22 cellular contexts compared by ENCODE assay signal in genomic region chr5:137594717-137595116, GRCh38.
DNase-seq lines count a peak whose midpoint lies in the region; ATAC-seq and TF ChIP-seq lines count a peak whose summit lies in the region.
"Had no signal": no experiment of that assay in that cellular context is flagged by ENCODE, and none has a peak within 500 bp of the region (broad histone marks: within the 10 kb centered on the region; RNA-seq: fewer than 3 reads in every experiment).

No MANE protein-coding gene starts in this region.

- TF ChIP-seq POLR2A in HCT116 (IDR thresholded peaks at IDR 0.05; ENCODE audit: borderline replicate concordance, extremely low read depth, insufficient read depth, insufficient read length) (no peak), ovary (IDR thresholded peaks at IDR 0.05) (no peak)

- H3K36me3 ChIP-seq in HCT116 (ENCODE audit: control insufficient read depth in 1 of 2, insufficient read depth in 2 of 2, low read length in 2 of 2) (no peaks in the 10 kb centered on the region), RWPE2 (ENCODE audit: low read depth) (no peaks in the 10 kb centered on the region), endodermal cell (ENCODE audit: control insufficient read depth, insufficient read depth, low read length) (no peaks in the 10 kb centered on the region), ovary (no peaks in the 10 kb centered on the region)
- H3K36me3 ChIP-seq: MG63, tibial nerve had no signal

- H3K36me3 Mint-ChIP-seq in endodermal cell (ENCODE audit: low read depth) (no peaks in the 10 kb centered on the region), nephron progenitor cell (ENCODE audit: low read depth) (no peaks in the 10 kb centered on the region)
- H3K36me3 Mint-ChIP-seq: activated CD8-positive, alpha-beta memory T cell treated with anti-CD3 and anti-CD28 coated beads, Interleukin-2, amount 10 ng/mL, durations not matched to agents 7 days and 5 days; activated naive CD4-positive, alpha-beta T cell treated with anti-CD3 and anti-CD28 coated beads, Interleukin-2, amount 50 U/mL, for 72 hours had no signal

- H3K27me3 Mint-ChIP-seq in endodermal cell (ENCODE audit: insufficient read depth): peaks cover 26% of the 10 kb centered on the region
- H3K27me3 Mint-ChIP-seq in nephron progenitor cell (ENCODE audit: low read depth, poor library complexity): peaks cover 39% of the 10 kb centered on the region

- no peak overlapping the region for H3K4me3 Mint-ChIP-seq in endodermal cell
- no peak overlapping the region for H3K4me3 Mint-ChIP-seq in nephron progenitor cell
- H3K4me3 Mint-ChIP-seq: activated CD8-positive, alpha-beta memory T cell treated with anti-CD3 and anti-CD28 coated beads, Interleukin-2, amount 10 ng/mL, durations not matched to agents 7 days and 5 days; activated T-helper 1 cell treated with anti-CD3 and anti-CD28 coated beads, Interleukin-12 subunit alpha, Interleukin-12 subunit beta, Interleukin-2, Interleukin-4 antibody, amounts not matched to agents 30 ng/mL and 10 ng/mL and 1 ng/mL, durations not matched to agents 14 hours and 24 hours and 36 hours; B cell; stimulated activated naive CD8-positive, alpha-beta T cell treated with anti-CD3 and anti-CD28 coated beads, Interleukin-15, Interleukin-2, amounts not matched to agents 100 ng/mL and 50 ng/mL, for 24 hours had no signal

- H3K27ac ChIP-seq in HCT116 (ENCODE audit: low read depth, low read length) (no peak overlapping the region), RWPE2 (ENCODE audit: poor library complexity, severe bottlenecking) (no peak overlapping the region), endodermal cell (ENCODE audit: low read depth, low read length) (no peak overlapping the region), ovary (no peak overlapping the region)
- H3K27ac ChIP-seq: psoas muscle, tibial nerve had no signal

- H3K4me1 ChIP-seq in HCT116 (ENCODE audit: control insufficient read depth in 1 of 2, insufficient read depth in 2 of 2, low read length in 2 of 2): no peaks in the 10 kb centered on the region
- H3K4me1 ChIP-seq in RWPE2 (ENCODE audit: insufficient read depth, poor library complexity, severe bottlenecking): no peaks in the 10 kb centered on the region
- H3K4me1 ChIP-seq in endodermal cell (ENCODE audit: control insufficient read depth, insufficient read depth, low read length): no peaks in the 10 kb centered on the region
- no peaks in the 10 kb centered on the region for H3K4me1 ChIP-seq in ovary (ENCODE audit: insufficient read depth)
- H3K4me1 ChIP-seq: psoas muscle, tibial nerve had no signal

- CTCF ChIA-PET in HCT116 (lab: Charles Lee): no interaction called here

- no peaks in the 10 kb centered on the region for H3K4me1 Mint-ChIP-seq in endodermal cell
- peaks cover 5% of the 10 kb centered on the region for H3K4me1 Mint-ChIP-seq in nephron progenitor cell
- H3K4me1 Mint-ChIP-seq: activated CD8-positive, alpha-beta memory T cell treated with anti-CD3 and anti-CD28 coated beads, Interleukin-2, amount 10 ng/mL, durations not matched to agents 7 days and 5 days; B cell had no signal

- WGBS in endodermal cell (ENCODE audit: insufficient coverage in 1 of 2, insufficient read length in 1 of 2), 2 experiments: 64% methylated on average over 2 of the region's 2 CpGs; no CpG with 5 or more reads in 1 of the 2 experiments
- WGBS in ovary, 3 donors: 31 to 40% (median 36%) methylated on average over 2 of the region's 2 CpGs

- H3K4me3 ChIP-seq in HCT116 (replicated peaks in 1 of 2; ENCODE audit: low read depth in 1 of 2, low read length in 2 of 2): no peak overlapping the region
- no peak overlapping the region for H3K4me3 ChIP-seq in RWPE2 (ENCODE audit: severe bottlenecking)
- H3K4me3 ChIP-seq in endodermal cell (ENCODE audit: low read length): no peak overlapping the region
- no peak overlapping the region for H3K4me3 ChIP-seq in ovary
- H3K4me3 ChIP-seq: dorsolateral prefrontal cortex, MG63, psoas muscle, smooth muscle cell, tibial nerve had no signal

- H3K9me3 Mint-ChIP-seq in endodermal cell (no peaks in the 10 kb centered on the region), nephron progenitor cell (peaks cover 6% of the 10 kb centered on the region)
- H3K9me3 Mint-ChIP-seq: activated naive CD4-positive, alpha-beta T cell treated with anti-CD3 and anti-CD28 coated beads, Interleukin-2, amount 50 U/mL, for 72 hours; activated T-helper 1 cell treated with anti-CD3 and anti-CD28 coated beads, Interleukin-12 subunit alpha, Interleukin-12 subunit beta, Interleukin-2, Interleukin-4 antibody, amounts not matched to agents 30 ng/mL and 10 ng/mL and 1 ng/mL, durations not matched to agents 14 hours and 24 hours and 36 hours; stimulated activated naive CD8-positive, alpha-beta T cell treated with anti-CD3 and anti-CD28 coated beads, Interleukin-15, Interleukin-2, amounts not matched to agents 100 ng/mL and 50 ng/mL, for 24 hours had no signal

- TF ChIP-seq CTCF in HCT116 (IDR thresholded peaks at IDR 0.05 in 2 of 3, conservative IDR thresholded peaks at IDR 0.05 in 1 of 3; ENCODE audit: borderline replicate concordance in 1 of 3, insufficient read depth in 1 of 3, low read depth in 2 of 3, low read length in 2 of 3) (no peak), RWPE2 (IDR thresholded peaks at IDR 0.05; ENCODE audit: poor library complexity, severe bottlenecking) (no peak), endodermal cell (conservative IDR thresholded peaks at IDR 0.05) (no peak), nephron progenitor cell (IDR thresholded peaks at IDR 0.05) (no peak), ovary (IDR thresholded peaks at IDR 0.05) (no peak)

- no peaks in the 10 kb centered on the region for H3K9me2 ChIP-seq in HCT116 (ENCODE audit: insufficient read depth)

- H3K9ac ChIP-seq in HCT116 (ENCODE audit: low read length): no peak overlapping the region
- H3K9ac ChIP-seq in endodermal cell (ENCODE audit: extremely low read depth, low read length, poor library complexity, severe bottlenecking): no peak overlapping the region

- RAD21 ChIA-PET in HCT116 (lab: Charles Lee; ENCODE audit: low non-redundant PET in 1 of 2, low total read pairs in 2 of 2, uncharacterized antibody in 2 of 2, unreplicated experiment in 2 of 2): no interaction called here

- no peak overlapping the region for H3K27ac Mint-ChIP-seq in endodermal cell
- H3K27ac Mint-ChIP-seq in nephron progenitor cell: no peak overlapping the region
- H3K27ac Mint-ChIP-seq: activated CD8-positive, alpha-beta memory T cell treated with anti-CD3 and anti-CD28 coated beads, Interleukin-2, amount 10 ng/mL, durations not matched to agents 7 days and 5 days; activated naive CD4-positive, alpha-beta T cell treated with anti-CD3 and anti-CD28 coated beads, Interleukin-2, amount 50 U/mL, for 72 hours; activated T-helper 1 cell treated with anti-CD3 and anti-CD28 coated beads, Interleukin-12 subunit alpha, Interleukin-12 subunit beta, Interleukin-2, Interleukin-4 antibody, amounts not matched to agents 30 ng/mL and 10 ng/mL and 1 ng/mL, durations not matched to agents 14 hours and 24 hours and 36 hours; B cell; stimulated activated naive CD8-positive, alpha-beta T cell treated with anti-CD3 and anti-CD28 coated beads, Interleukin-15, Interleukin-2, amounts not matched to agents 100 ng/mL and 50 ng/mL, for 24 hours had no signal

- H4K20me1 ChIP-seq in HCT116 (ENCODE audit: insufficient read depth): no peaks in the 10 kb centered on the region

- TF ChIP-seq RAD21 in HCT116 (IDR thresholded peaks at IDR 0.05; ENCODE audit: low read depth): no peak

- TF ChIP-seq EP300 in ovary (IDR thresholded peaks at IDR 0.05): no peak

- POLR2A ChIA-PET in HCT116 (lab: Charles Lee): no interaction called here

- BruUV-seq in HCT116 (replicated peaks; lab: Mats Ljungman, UMichigan): no TSS peak

- intact Hi-C loops in HCT116 (cut with micrococcal nuclease) (no loop called here), ovary (cut with DNase I) (no loop called here)

- H3K9me3 ChIP-seq in HCT116 (ENCODE audit: control insufficient read depth in 1 of 2, insufficient read depth in 1 of 2, low read depth in 1 of 2, low read length in 2 of 2) (no peaks in the 10 kb centered on the region), RWPE2 (ENCODE audit: severe bottlenecking) (no peaks in the 10 kb centered on the region), endodermal cell (ENCODE audit: control insufficient read depth, low read length) (peaks cover 8% of the 10 kb centered on the region), ovary (no peaks in the 10 kb centered on the region)
- H3K9me3 ChIP-seq: psoas muscle had no signal

- DNase-seq in HCT116 (ENCODE audit: low read depth, low spot score): no peak
- DNase-seq in RWPE2 (ENCODE audit: low spot score): no peak
- DNase-seq in endodermal cell: peak; percentile 47
- DNase-seq in nephron progenitor cell: peak; percentile 21
- no peak for DNase-seq in hypothalamus (lab: John Stamatoyannopoulos, UW)
- DNase-seq in NCI-H1436 (lab: John Stamatoyannopoulos, UW): no peak
- no peak for DNase-seq in ovary
- DNase-seq: activated CD8-positive, alpha-beta memory T cell treated with anti-CD3 and anti-CD28 coated beads, Interleukin-2, amount 10 ng/mL, durations not matched to agents 7 days and 5 days; dorsolateral prefrontal cortex; left cardiac atrium; MG63; NCI-H146; NCI-H69; psoas muscle; SHP77; stimulated activated CD4-positive, alpha-beta T cell treated with anti-CD3 and anti-CD28 coated beads, Interleukin-4, amount 100 ng/mL, for 24 hours had no signal

- H3K4me2 ChIP-seq in HCT116 (ENCODE audit: low read length): no peak overlapping the region
- H3K4me2 ChIP-seq: smooth muscle cell had no signal

- H3K79me2 ChIP-seq in HCT116 (ENCODE audit: insufficient read depth, low read length): no peaks in the 10 kb centered on the region

- ATAC-seq in HCT116 (no peak), RWPE2 (ENCODE audit: low read depth) (peak; percentile 50; the same call in 1 of the 3 replicates)
- ATAC-seq: activated CD8-positive, alpha-beta memory T cell treated with anti-CD3 and anti-CD28 coated beads, Interleukin-2, amount 10 ng/mL, durations not matched to agents 7 days and 5 days; activated naive CD4-positive, alpha-beta T cell treated with anti-CD3 and anti-CD28 coated beads, Interleukin-2, amount 50 U/mL, for 72 hours; left cardiac atrium; psoas muscle had no signal

- H2AFZ ChIP-seq in HCT116 (ENCODE audit: low read depth, low read length, poor library complexity, severe bottlenecking): no peak overlapping the region

- H3K27me3 ChIP-seq in HCT116 (ENCODE audit: insufficient read depth, low read length) (peaks cover 64% of the 10 kb centered on the region), RWPE2 (ENCODE audit: insufficient read depth, poor library complexity, severe bottlenecking) (peaks cover 49% of the 10 kb centered on the region), endodermal cell (ENCODE audit: control insufficient read depth, insufficient read depth, low read length, poor library complexity, severe bottlenecking) (peaks cover 36% of the 10 kb centered on the region), ovary (no peaks in the 10 kb centered on the region)
- H3K27me3 ChIP-seq: dorsolateral prefrontal cortex had no signal

Comparison
In these comparisons a context has a peak if more than half of its experiments do, and no peak if none do; other contexts are left out.
1. DNase-seq: peak in endodermal cell (single experiment) and nephron progenitor cell (single experiment); none in HCT116 (single experiment), RWPE2 (single experiment), hypothalamus (0 of 51), NCI-H1436 (single experiment) and ovary (0 of 5).